ENCODE assay signal across 9 cellular contexts in genomic region chr2:65231892-65232477, GRCh38. TPM values are rescaled to one million over a fixed set of nuclear protein-coding genes. Genes with fewer than 3 reads are reported as not detected.
A peak's percentile ranks its signal among the peaks of the same experiment; 100 is the strongest.
DNase-seq lines count a peak whose midpoint lies in the region; ATAC-seq and TF ChIP-seq lines count a peak whose summit lies in the region.
"Had no signal": no experiment of that assay in that cellular context is flagged by ENCODE, and none has a peak within 500 bp of the region (broad histone marks: within the 10 kb centered on the region; RNA-seq: fewer than 3 reads in every experiment).

No MANE protein-coding gene starts in this region.

- H3K36me3 Mint-ChIP-seq in activated T-cell treated with anti-CD3 and anti-CD28 coated beads, Interleukin-2, amount 50 U/mL, for 24 hours (ENCODE audit: low read depth) = peaks cover 71% of the 10 kb centered on the region
- H3K36me3 Mint-ChIP-seq in T-helper 17 cell (ENCODE audit: low read depth) = peaks cover 5% of the 10 kb centered on the region

- no peaks in the 10 kb centered on the region for H3K27me3 ChIP-seq in fibroblast of lung (ENCODE audit: control insufficient read depth, insufficient read depth, low read length)
- no peaks in the 10 kb centered on the region for H3K27me3 ChIP-seq in subcutaneous abdominal adipose tissue (ENCODE audit: control insufficient read depth in 5 of 5, insufficient read depth in 4 of 5, low read length in 5 of 5)

- peaks cover 7% of the 10 kb centered on the region for H3K4me1 ChIP-seq in fibroblast of lung (ENCODE audit: control insufficient read depth, extremely low read depth, insufficient read depth, low read length)
- H3K4me1 ChIP-seq in subcutaneous abdominal adipose tissue (ENCODE audit: control insufficient read depth in 5 of 5, insufficient read depth in 5 of 5, low read length in 5 of 5) = peaks cover 1 to 33% (median 29%) of the 10 kb centered on the region in 5 donors

- H3K36me3 ChIP-seq in fibroblast of lung (ENCODE audit: control insufficient read depth, insufficient read depth, low read length) (peaks cover 4% of the 10 kb centered on the region), subcutaneous abdominal adipose tissue (ENCODE audit: control insufficient read depth in 5 of 5, insufficient read depth in 5 of 5, low read length in 5 of 5) (no peaks in the 10 kb centered on the region)

- H3K27ac Mint-ChIP-seq in activated T-cell treated with anti-CD3 and anti-CD28 coated beads, Interleukin-2, amount 50 U/mL, for 24 hours = peak overlapping the region; percentile 92
- peak overlapping the region; percentile 86 for H3K27ac Mint-ChIP-seq in T-helper 17 cell

- no peak overlapping the region for H3K9ac ChIP-seq in fibroblast of lung (ENCODE audit: insufficient read depth, low read length)
- peak overlapping the region in 1 of 5 donors; percentile 1 for H3K9ac ChIP-seq in subcutaneous abdominal adipose tissue (ENCODE audit: low read length in 5 of 5)

- no peaks in the 10 kb centered on the region for H3K27me3 Mint-ChIP-seq in activated T-cell treated with anti-CD3 and anti-CD28 coated beads, Interleukin-2, amount 50 U/mL, for 24 hours
- no peaks in the 10 kb centered on the region for H3K27me3 Mint-ChIP-seq in T-helper 17 cell

- H3K79me2 ChIP-seq in fibroblast of lung (ENCODE audit: control insufficient read depth, insufficient read depth, low read length) = peaks cover 91% of the 10 kb centered on the region

- H3K4me2 ChIP-seq in fibroblast of lung (ENCODE audit: extremely low read depth, insufficient read depth, low read length) = peak overlapping the region; percentile 62

- H2AFZ ChIP-seq in fibroblast of lung (ENCODE audit: low read length) = no peak overlapping the region

- H3K4me1 Mint-ChIP-seq in activated T-cell treated with anti-CD3 and anti-CD28 coated beads, Interleukin-2, amount 50 U/mL, for 24 hours (ENCODE audit: low read depth) = peaks cover 61% of the 10 kb centered on the region
- peaks cover 34% of the 10 kb centered on the region for H3K4me1 Mint-ChIP-seq in T-helper 17 cell

- ATAC-seq in T-helper 17 cell (no peak), GM21723 (IDR thresholded peaks at IDR 0.05; ENCODE audit: unreplicated experiment) (no peak)

- no peaks in the 10 kb centered on the region for H3K9me3 Mint-ChIP-seq in activated T-cell treated with anti-CD3 and anti-CD28 coated beads, Interleukin-2, amount 50 U/mL, for 24 hours

- H3K4me3 ChIP-seq in fibroblast of lung (replicated peaks in 1 of 4; ENCODE audit: control extremely low read depth in 1 of 4, insufficient read depth in 1 of 4, low read depth in 3 of 4, low read length in 4 of 4) (peak overlapping the region in 1 of 4 experiments; percentile 1), subcutaneous abdominal adipose tissue (ENCODE audit: low read depth in 1 of 5, low read length in 5 of 5) (no peak overlapping the region)

- DNase-seq in activated T-cell treated with anti-CD3 and anti-CD28 coated beads, Interleukin-2, amount 50 U/mL, for 24 hours = no peak
- no peak for DNase-seq in activated T-cell treated with anti-CD3 and anti-CD28 coated beads, Interleukin-2, amount 50 U/mL, for 1 hour
- no peak for DNase-seq in T-helper 17 cell
- DNase-seq in fibroblast of lung (ENCODE audit: low read depth in 2 of 2) = peak; percentile 62 to 70
- DNase-seq in NCI-H1436 (lab: John Stamatoyannopoulos, UW) = no peak
- DNase-seq in SHP77 (lab: John Stamatoyannopoulos, UW) = no peak

- no peak for TF ChIP-seq CTCF in fibroblast of lung (conservative IDR thresholded peaks at IDR 0.05 in 1 of 2, IDR thresholded peaks at IDR 0.05 in 1 of 2; ENCODE audit: low read depth in 1 of 2, low read length in 2 of 2)

- peak overlapping the region; percentile 59 for H3K4me3 Mint-ChIP-seq in activated T-cell treated with anti-CD3 and anti-CD28 coated beads, Interleukin-2, amount 50 U/mL, for 24 hours
- peak overlapping the region; percentile 67 for H3K4me3 Mint-ChIP-seq in T-helper 17 cell

- H4K20me1 ChIP-seq in fibroblast of lung (ENCODE audit: control insufficient read depth, extremely low read depth, insufficient read depth, low read length) = no peaks in the 10 kb centered on the region

- no peaks in the 10 kb centered on the region for H3K9me3 ChIP-seq in T-helper 17 cell (ENCODE audit: control insufficient read depth, low read length, poor library complexity, severe bottlenecking)
- no peaks in the 10 kb centered on the region for H3K9me3 ChIP-seq in fibroblast of lung (ENCODE audit: control insufficient read depth, insufficient read depth, low read depth, low read length)
- H3K9me3 ChIP-seq in subcutaneous abdominal adipose tissue (ENCODE audit: control insufficient read depth in 5 of 5, low read length in 5 of 5) = no peaks in the 10 kb centered on the region

- peak overlapping the region; percentile 8 for H3K27ac ChIP-seq in fibroblast of lung (ENCODE audit: insufficient read depth, low read length)
- peak overlapping the region; percentile 43 for H3K27ac ChIP-seq in subcutaneous abdominal adipose tissue (ENCODE audit: low read depth, low read length)
- H3K27ac ChIP-seq: C4-2B had no signal

RNA-seq across cellular contexts. Expression of gene ACTR2, which starts 4.4 kb away (rescaled TPM):
- total RNA-seq in T-helper 17 cell = 100 to 1,000 TPM; 220 to 243 TPM
- 67.3 and 90.2 TPM in 2 replicates for total RNA-seq in fibroblast of lung
- polyA plus RNA-seq in fibroblast of lung = 153 and 192 TPM in 2 replicates
- polyA plus RNA-seq in fibroblast of lung (2012) = 236 and 258 TPM in 2 replicates
- polyA minus RNA-seq in fibroblast of lung (ENCODE audit: low replicate concordance) = 29.5 and 45.3 TPM in 2 replicates

Comparison
In these comparisons a context has a peak if more than half of its experiments do, and no peak if none do; other contexts are left out.
1. DNase-seq: peak in fibroblast of lung (2 of 2); none in activated T-cell treated with anti-CD3 and anti-CD28 coated beads, Interleukin-2, amount 50 U/mL, for 24 hours (single experiment), activated T-cell treated with anti-CD3 and anti-CD28 coated beads, Interleukin-2, amount 50 U/mL, for 1 hour (single experiment), T-helper 17 cell (0 of 3), NCI-H1436 (single experiment) and SHP77 (0 of 2).